ENCODE assay signal across 8 cellular contexts in genomic region chr1:154626456-154627246, GRCh38. TPM values are rescaled to one million over a fixed set of nuclear protein-coding genes. Genes with fewer than 3 reads are reported as not detected.
A peak's percentile ranks its signal among the peaks of the same experiment; 100 is the strongest.
DNase-seq lines count a peak whose midpoint lies in the region; ATAC-seq, FAIRE-seq and TF ChIP-seq lines count a peak whose summit lies in the region.

No MANE protein-coding gene starts in this region.

- TF ChIP-seq POLR2A in GM12891 (IDR thresholded peaks at IDR 0.05; ENCODE audit: low read depth, low read length), result no peak

- peak; percentile 9 for FAIRE-seq in GM12891 (lab: Jason Lieb, UNC)

- H3K27me3 ChIP-seq in SU-DHL-6 (ENCODE audit: low read length) (no peaks in the 10 kb centered on the region), fibroblast of lung (ENCODE audit: control insufficient read depth, insufficient read depth, low read length) (no peaks in the 10 kb centered on the region), osteoblast (ENCODE audit: insufficient read depth, low read length) (peaks cover 2% of the 10 kb centered on the region)

- peak overlapping the region; percentile 32 for H3K27ac ChIP-seq in SU-DHL-6 (ENCODE audit: low read depth, low read length)
- peak overlapping the region; percentile 74 for H3K27ac ChIP-seq in fibroblast of lung (ENCODE audit: insufficient read depth, low read length)
- H3K27ac ChIP-seq in osteoblast (ENCODE audit: low read depth, low read length), result peak overlapping the region; percentile 98

- peaks cover 57% of the 10 kb centered on the region for H3K79me2 ChIP-seq in SU-DHL-6 (ENCODE audit: insufficient read depth, low read length)
- peaks cover 58% of the 10 kb centered on the region for H3K79me2 ChIP-seq in fibroblast of lung (ENCODE audit: control insufficient read depth, insufficient read depth, low read length)
- H3K79me2 ChIP-seq in osteoblast (ENCODE audit: insufficient read depth, low read length), result peaks cover 59% of the 10 kb centered on the region

- H3K4me2 ChIP-seq in SU-DHL-6 (ENCODE audit: low read depth, low read length, poor library complexity, severe bottlenecking) (peak overlapping the region; percentile 85), fibroblast of lung (ENCODE audit: extremely low read depth, insufficient read depth, low read length) (peak overlapping the region; percentile 86), osteoblast (ENCODE audit: insufficient read depth, low read length) (peak overlapping the region; percentile 98)

- H3K4me1 ChIP-seq in fibroblast of lung (ENCODE audit: control insufficient read depth, extremely low read depth, insufficient read depth, low read length) (no peaks in the 10 kb centered on the region), osteoblast (ENCODE audit: insufficient read depth, low read length) (peaks cover 32% of the 10 kb centered on the region)

- no peaks in the 10 kb centered on the region for H3K9me2 ChIP-seq in SU-DHL-6 (replicated peaks; ENCODE audit: insufficient read depth, low read length)

- no peak for DNase-seq in GM12891 (ENCODE audit: insufficient read length, low spot score)
- no peak for DNase-seq in fibroblast of lung (ENCODE audit: low read depth in 2 of 2)
- DNase-seq in osteoblast (ENCODE audit: insufficient read length, low spot score, missing footprints), result no peak
- DNase-seq in HK-2 (ENCODE audit: unreplicated experiment), result no peak
- DNase-seq in NCI-H345 (lab: John Stamatoyannopoulos, UW), result no peak

- peak; percentile 12 for ATAC-seq in HG02973 (IDR thresholded peaks at IDR 0.05; ENCODE audit: unreplicated experiment)
- ATAC-seq in HG03469 (IDR thresholded peaks at IDR 0.05; ENCODE audit: unreplicated experiment), result no peak

- no peaks in the 10 kb centered on the region; the same call in 1 of the 2 replicates for H4K20me1 ChIP-seq in SU-DHL-6 (ENCODE audit: low read depth, low read length)
- H4K20me1 ChIP-seq in fibroblast of lung (ENCODE audit: control insufficient read depth, extremely low read depth, insufficient read depth, low read length), result no peaks in the 10 kb centered on the region
- peaks cover 35% of the 10 kb centered on the region for H4K20me1 ChIP-seq in osteoblast (ENCODE audit: insufficient read depth, low read length)

- peaks cover 6% of the 10 kb centered on the region; the same call in 1 of the 2 replicates for H3F3A ChIP-seq in SU-DHL-6 (ENCODE audit: insufficient read depth)

- 0 out of 2 replicates have a peak, but pooled peaks cover 6% of the 10 kb centered on the region for H3K9me3 ChIP-seq in SU-DHL-6 (ENCODE audit: insufficient read depth, low read length)
- no peaks in the 10 kb centered on the region for H3K9me3 ChIP-seq in fibroblast of lung (ENCODE audit: control insufficient read depth, insufficient read depth, low read depth, low read length)
- no peaks in the 10 kb centered on the region for H3K9me3 ChIP-seq in osteoblast (ENCODE audit: low read depth, low read length)

- H3K9ac ChIP-seq in SU-DHL-6 (ENCODE audit: low read length) (peak overlapping the region; percentile 84), fibroblast of lung (ENCODE audit: insufficient read depth, low read length) (peak overlapping the region; percentile 93)

- H3K36me3 ChIP-seq in SU-DHL-6 (ENCODE audit: low read length) (peaks cover 3% of the 10 kb centered on the region; the same call in 1 of the 2 replicates), fibroblast of lung (ENCODE audit: control insufficient read depth, insufficient read depth, low read length) (no peaks in the 10 kb centered on the region), osteoblast (ENCODE audit: insufficient read depth, low read length) (no peaks in the 10 kb centered on the region)

- H2AFZ ChIP-seq in SU-DHL-6 (ENCODE audit: low read depth, low read length, severe bottlenecking) (no peak overlapping the region), fibroblast of lung (ENCODE audit: low read length) (no peak overlapping the region), osteoblast (ENCODE audit: low read length) (peak overlapping the region; percentile 99)

- peak overlapping the region; percentile 88 for H3K4me3 ChIP-seq in SU-DHL-6 (ENCODE audit: insufficient read depth, low read length, poor library complexity, severe bottlenecking)
- H3K4me3 ChIP-seq in fibroblast of lung (replicated peaks in 1 of 4; ENCODE audit: control extremely low read depth in 1 of 4, insufficient read depth in 1 of 4, low read depth in 3 of 4, low read length in 4 of 4), result peak overlapping the region; percentile 76 to 87 (median 84)
- H3K4me3 ChIP-seq in osteoblast (ENCODE audit: insufficient read depth, low read length), result peak overlapping the region; percentile 94

- TF ChIP-seq CTCF in SU-DHL-6 (IDR thresholded peaks at IDR 0.05; ENCODE audit: insufficient read depth, low read length, poor library complexity, severe bottlenecking) (no peak), fibroblast of lung (conservative IDR thresholded peaks at IDR 0.05 in 1 of 2, IDR thresholded peaks at IDR 0.05 in 1 of 2; ENCODE audit: low read depth in 1 of 2, low read length in 2 of 2) (no peak), osteoblast (IDR thresholded peaks at IDR 0.05; ENCODE audit: extremely low read depth, low read depth, low read length) (no peak)

TF ChIP-seq in GM12891, 5 proteins besides CTCF, POLR2A, EP300 and RAD21:
- no peak; the same call in 1 of the 2 replicates for TF ChIP-seq POU2F2 (IDR thresholded peaks at IDR 0.05; ENCODE audit: low read depth, low read length)

RNA-seq across cellular contexts. Expression of gene ADAR, which starts 18.7 kb away (rescaled TPM):
- polyA plus RNA-seq in GM12891 (2012; ENCODE audit: low read depth, missing spikeins), result 99.8 TPM
- total RNA-seq in fibroblast of lung (78.6 and 98.4 TPM in 2 replicates), osteoblast (103 and 118 TPM in 2 replicates)
- 128 and 140 TPM in 2 replicates for polyA plus RNA-seq in fibroblast of lung
- 62.2 and 67.9 TPM in 2 replicates for polyA plus RNA-seq in fibroblast of lung (2012)
- polyA minus RNA-seq in fibroblast of lung (ENCODE audit: low replicate concordance), result 155 and 208 TPM in 2 replicates

RNA-seq across cellular contexts. Expression of gene CHRNB2, which starts 59.1 kb away (rescaled TPM):
- 0.05 TPM for polyA plus RNA-seq in GM12891 (2012; ENCODE audit: low read depth, missing spikeins)
- total RNA-seq in fibroblast of lung (under 0.01 TPM in 1 of 2 replicates, not detected in the other), osteoblast (under 0.01 TPM in 1 of 2 replicates, not detected in the other)
- polyA plus RNA-seq in fibroblast of lung, result 0.02 TPM in 2 replicates
- 0.02 TPM in 1 of 2 replicates, not detected in the other for polyA plus RNA-seq in fibroblast of lung (2012)
- polyA minus RNA-seq in fibroblast of lung (ENCODE audit: low replicate concordance), result not detected in 2 replicates

Comparison
In these comparisons a context has a peak if more than half of its experiments do, and no peak if none do; other contexts are left out.
1. H3K27ac ChIP-seq: peak in every context shown above with its lines; median percentile 98 in osteoblast; 74 in fibroblast of lung; 32 in SU-DHL-6.